ENCODE assay signal across 9 cellular contexts in the genomic region with DNA sequence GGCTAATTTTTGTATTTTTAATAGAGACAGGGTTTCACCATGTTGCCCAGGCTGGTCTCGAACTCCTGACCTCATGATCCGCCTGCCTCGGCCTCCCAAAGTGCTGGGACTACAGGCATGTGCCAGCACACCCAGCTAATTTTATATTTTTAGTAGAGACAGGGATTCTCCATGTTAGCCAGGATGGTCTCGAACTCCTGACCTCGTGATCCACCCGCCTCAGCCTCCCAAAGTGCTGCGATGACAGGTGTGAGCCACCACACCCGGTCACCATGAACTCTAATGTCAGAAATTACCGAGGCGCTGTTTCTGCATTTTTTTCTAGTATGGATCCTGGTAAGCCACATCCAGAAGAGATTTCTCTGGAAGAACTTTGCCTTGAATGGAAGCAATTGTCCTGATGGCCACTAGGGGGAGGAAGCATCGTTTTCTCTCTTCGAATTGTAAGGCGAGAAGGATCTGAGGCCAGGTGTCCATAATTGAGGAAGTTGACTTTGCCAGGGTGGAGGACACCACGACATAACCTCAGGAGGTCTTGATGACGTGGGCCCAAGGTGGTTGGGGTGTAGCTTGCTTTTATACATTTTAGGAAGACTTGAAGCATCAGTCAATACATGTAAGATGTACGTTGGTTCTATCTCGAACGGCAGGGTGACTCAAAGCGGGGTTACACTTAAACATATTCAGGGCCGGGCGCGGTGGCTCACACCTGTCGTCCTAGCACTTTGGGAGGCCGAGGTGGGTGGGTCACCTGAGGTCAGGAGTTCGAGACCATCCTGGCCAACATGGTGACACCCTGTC. TPM values are rescaled to one million over a fixed set of nuclear protein-coding genes. Genes with fewer than 3 reads are reported as not detected.
DNase-seq lines count a peak whose midpoint lies in the region; ATAC-seq lines count a peak whose summit lies in the region.
"Not testable (repeated sequence)": the region's sequence is repeated elsewhere in the genome, so short reads cannot be mapped to it uniquely, and the experiment has no call there.
"Had no signal": no experiment of that assay in that cellular context is flagged by ENCODE, and none has a peak within 500 bp of the region (broad histone marks: within the 10 kb centered on the region; RNA-seq: fewer than 3 reads in every experiment).

No MANE protein-coding gene starts in this region.

- H3K27me3 ChIP-seq in H7 (ENCODE audit: control insufficient read depth, insufficient read depth, low read length), result not testable (repeated sequence)

- DNase-seq in COLO829 (ENCODE audit: low spot score) (peak; percentile 36), H7 (peak; percentile 64), NCI-H1694 treated with DMSO at 0.1 percent for 48 hours (lab: John Stamatoyannopoulos, UW) (peak; percentile 13), SIG-M5 (lab: John Stamatoyannopoulos, UW) (peak; percentile 27), fibroblast of gingiva (ENCODE audit: low read depth) (peak; percentile 48), medulla oblongata (ENCODE audit: extremely low spot score) (peak; percentile 48)
- peak; percentile 69 for DNase-seq in activated effector memory CD4-positive, alpha-beta T cell treated with anti-CD3 and anti-CD28 coated beads, Interleukin-2, amount 50 U/mL, for 16 hours

- H3K9me3 Mint-ChIP-seq in stimulated activated memory B cell treated with anti-CD40 and anti-IgM and Interleukin-4, amounts not matched to agents 10 μg/mL and 1 μg/mL and 100 μg/mL, for 72 hours, result not testable (repeated sequence)

- not testable (repeated sequence) for H3K4me3 ChIP-seq in H7 (ENCODE audit: insufficient read depth, low read depth, low read length)

- ATAC-seq in stimulated activated memory B cell treated with anti-CD40 and anti-IgM and Interleukin-4, amounts not matched to agents 10 μg/mL and 1 μg/mL and 100 μg/mL, for 72 hours, result peak; percentile 82

- not testable (repeated sequence) for H3K4me3 Mint-ChIP-seq in stimulated activated memory B cell treated with anti-CD40 and anti-IgM and Interleukin-4, amounts not matched to agents 10 μg/mL and 1 μg/mL and 100 μg/mL, for 72 hours

- not testable (repeated sequence) for H3K36me3 Mint-ChIP-seq in stimulated activated memory B cell treated with anti-CD40 and anti-IgM and Interleukin-4, amounts not matched to agents 10 μg/mL and 1 μg/mL and 100 μg/mL, for 72 hours

- peak overlapping the region; percentile 46 for H3K27ac Mint-ChIP-seq in stimulated activated memory B cell treated with anti-CD40 and anti-IgM and Interleukin-4, amounts not matched to agents 10 μg/mL and 1 μg/mL and 100 μg/mL, for 72 hours

- H3K4me1 Mint-ChIP-seq in stimulated activated memory B cell treated with anti-CD40 and anti-IgM and Interleukin-4, amounts not matched to agents 10 μg/mL and 1 μg/mL and 100 μg/mL, for 72 hours, result peaks cover 16% of the 10 kb centered on the region

- not testable (repeated sequence) for H3K36me3 ChIP-seq in H7 (replicated peaks; ENCODE audit: control insufficient read depth, insufficient read depth, low read length)

- H3K27me3 Mint-ChIP-seq in stimulated activated memory B cell treated with anti-CD40 and anti-IgM and Interleukin-4, amounts not matched to agents 10 μg/mL and 1 μg/mL and 100 μg/mL, for 72 hours, result peaks cover 16% of the 10 kb centered on the region

RNA-seq across cellular contexts. Expression of gene ASMT, which starts 37.4 kb away (rescaled TPM):
- 0.14 and 0.44 TPM in 2 replicates for total RNA-seq in H7 (2014; rRNA removed; shearing (Covaris generic))
- total RNA-seq: cardiac septum had no signal

Comparison
In these comparisons a context has a peak if more than half of its experiments do, and no peak if none do; other contexts are left out.
1. DNase-seq: peak in every context shown above with its lines; median percentile 69 in activated effector memory CD4-positive, alpha-beta T cell treated with anti-CD3 and anti-CD28 coated beads, Interleukin-2, amount 50 U/mL, for 16 hours; 64 in H7; 48 in fibroblast of gingiva; 48 in medulla oblongata; 36 in COLO829; 27 in SIG-M5; 13 in NCI-H1694 treated with DMSO at 0.1 percent for 48 hours.